In genomic region chrX:1486749-1487361, GRCh38 we compare ENCODE assay signal across 11 cellular contexts. TPM values are rescaled to one million over a fixed set of nuclear protein-coding genes. Genes with fewer than 3 reads are reported as not detected.
DNase-seq lines count a peak whose midpoint lies in the region; ATAC-seq, FAIRE-seq and TF ChIP-seq lines count a peak whose summit lies in the region.
"Had no signal": no experiment of that assay in that cellular context is flagged by ENCODE, and none has a peak within 500 bp of the region (broad histone marks: within the 10 kb centered on the region; RNA-seq: fewer than 3 reads in every experiment).

No MANE protein-coding gene starts in this region.

- peaks cover 0 to 2% (median 0%) of the 10 kb centered on the region in 3 donors for H3K27me3 Mint-ChIP-seq in CD14-positive monocyte (ENCODE audit: low read depth in 3 of 3)
- H3K27me3 Mint-ChIP-seq in naive B cell: no peaks in the 10 kb centered on the region

- CTCF ChIA-PET in PC-9 (lab: Charles Lee): no interaction called here

- H3K4me2 ChIP-seq in PC-9: peak overlapping the region; percentile 39

- BruUV-seq in PC-9 (replicated peaks; lab: Mats Ljungman, UMichigan): no TSS peak

- peaks cover 4% of the 10 kb centered on the region; the same call in 1 of the 2 replicates for H3K9me3 ChIP-seq in PC-9 (ENCODE audit: insufficient read depth, low read depth)

- no peak overlapping the region for H3K27ac ChIP-seq in PC-9
- H3K27ac ChIP-seq: SJSA1 had no signal

- H3K36me3 ChIP-seq in PC-9 (ENCODE audit: low read depth): no peaks in the 10 kb centered on the region
- H3K36me3 ChIP-seq: SJSA1 had no signal

- H3K9me3 Mint-ChIP-seq in CD14-positive monocyte (peaks cover 0 to 7% (median 3%) of the 10 kb centered on the region in 7 donors), naive B cell (peaks cover 0 to 7% (median 0%) of the 10 kb centered on the region in 7 donors)

- H3K4me1 ChIP-seq in PC-9 (replicated peaks; ENCODE audit: insufficient read depth): no peaks in the 10 kb centered on the region
- H3K4me1 ChIP-seq: SJSA1 had no signal

- no peak for FAIRE-seq in GM19239 (lab: Jason Lieb, UNC)

- H3K27ac Mint-ChIP-seq in CD14-positive monocyte (peak overlapping the region in 5 of 7 donors; percentile 20 to 78 (median 73)), naive B cell (peak overlapping the region; percentile 32 to 81 (median 51))

- H3K4me3 ChIP-seq in PC-9: no peak overlapping the region
- H3K4me3 ChIP-seq: SJSA1 had no signal

- DNase-seq in CD14-positive monocyte (ENCODE audit: low spot score) (peak; percentile 36), PC-9 (no peak), dermis blood vessel endothelial cell (peak; percentile 68), naive B cell (no peak), NCI-H226 (no peak), GM19239 (ENCODE audit: insufficient read length, low spot score) (no peak)
- DNase-seq in activated effector memory CD4-positive, alpha-beta T cell treated with Interleukin-2 at 50 U/mL for 16 hours: no peak
- DNase-seq: foreskin melanocyte had no signal

- no peaks in the 10 kb centered on the region for H4K20me1 ChIP-seq in PC-9 (ENCODE audit: insufficient read depth)

- POLR2A ChIA-PET in PC-9 (lab: Charles Lee; ENCODE audit: unreplicated experiment): no interaction called here

- no peaks in the 10 kb centered on the region for H3F3A ChIP-seq in PC-9 (ENCODE audit: insufficient read depth, low read depth)

- H3K36me3 Mint-ChIP-seq in CD14-positive monocyte (peaks cover 42 to 44% of the 10 kb centered on the region in 2 donors), naive B cell (peaks cover 10 to 23% of the 10 kb centered on the region in 2 donors)

- H3K9me2 ChIP-seq in PC-9 (ENCODE audit: insufficient read depth): no peaks in the 10 kb centered on the region

- peaks cover 38% of the 10 kb centered on the region for H3K27me3 ChIP-seq in PC-9 (ENCODE audit: insufficient read depth, low read depth)
- H3K27me3 ChIP-seq: BLaER1 treated with 17β-estradiol and CSF1 and Interleukin-3, amounts not matched to agents 10 nM and 100 nM; SJSA1 had no signal

- no peaks in the 10 kb centered on the region for H3K79me2 ChIP-seq in PC-9 (ENCODE audit: low read depth)

- intact Hi-C loops in CD14-positive monocyte (cut with micrococcal nuclease): no loop called here
- intact Hi-C loops in PC-9 (cut with micrococcal nuclease; ENCODE audit: unreplicated experiment): no loop called here

- TF ChIP-seq CTCF in CD14-positive monocyte (IDR thresholded peaks at IDR 0.05): no peak
- no peak for TF ChIP-seq CTCF in PC-9 (conservative IDR thresholded peaks at IDR 0.05)

- H2AFZ ChIP-seq in PC-9: 0 out of 2 replicates have a peak overlapping the region, but pooled peaks have one; percentile 13

- ATAC-seq in naive B cell (ENCODE audit: low read depth in 2 of 2) (no peak), GM21447 (IDR thresholded peaks at IDR 0.05; ENCODE audit: unreplicated experiment) (no peak)

- H3K4me1 Mint-ChIP-seq in CD14-positive monocyte (peaks cover 40% of the 10 kb centered on the region), naive B cell (peaks cover 34 to 43% (median 42%) of the 10 kb centered on the region in 3 donors)

- H3K4me3 Mint-ChIP-seq in CD14-positive monocyte: no peak overlapping the region
- H3K4me3 Mint-ChIP-seq in naive B cell: peak overlapping the region in 2 of 8 donors; percentile 4 to 24

RNA-seq across cellular contexts. Expression of gene ASMTL, which starts 34.1 kb away (rescaled TPM):
- polyA plus RNA-seq in CD14-positive monocyte (10 to 100 TPM; 31.0 to 31.5 TPM), naive B cell (ENCODE audit: low read depth in 6 of 6) (10 to 100 TPM; 49.2 to 66.0 (median 57.7) TPM)
- total RNA-seq in PC-9 (2021) (42.7 and 55.4 TPM in 2 replicates), dermis blood vessel endothelial cell (9.7 and 12.5 TPM in 2 replicates)

RNA-seq across cellular contexts. Expression of gene P2RY8, which starts 50.1 kb away (rescaled TPM):
- 10 to 100 TPM; 33.3 to 40.0 TPM for polyA plus RNA-seq in CD14-positive monocyte
- total RNA-seq in PC-9 (2021): not detected in 2 replicates
- 0.17 and 0.79 TPM in 2 replicates for total RNA-seq in dermis blood vessel endothelial cell
- 100 to 1,000 TPM; 227 to 320 (median 275) TPM for polyA plus RNA-seq in naive B cell (ENCODE audit: low read depth in 6 of 6)
- total RNA-seq: SJSA1 had no signal

Comparison
In these comparisons a context has a peak if more than half of its experiments do, and no peak if none do; other contexts are left out.
1. DNase-seq: peak in CD14-positive monocyte (single experiment) and dermis blood vessel endothelial cell (single experiment); none in PC-9 (0 of 2), naive B cell (single experiment), activated effector memory CD4-positive, alpha-beta T cell treated with Interleukin-2 at 50 U/mL for 16 hours (single experiment), NCI-H226 (single experiment) and GM19239 (single experiment).